In genomic region chr11:6630632-6631291, GRCh38 we compare ENCODE assay signal across 1 cellular context.
TF ChIP-seq lines count a peak whose summit lies in the region.

No MANE protein-coding gene starts in this region.

TF ChIP-seq in WTC11, 78 proteins besides CTCF, POLR2A, EP300 and RAD21 (continued from another document):
- TF ChIP-seq ARID4B (CRISPR knock-in tag; IDR thresholded peaks at IDR 0.05; ENCODE audit: borderline replicate concordance) = no peak
- TF ChIP-seq TEAD4 (CRISPR knock-in tag; IDR thresholded peaks at IDR 0.05) = no peak
TF ChIP-seq in WTC11: peak in this region for 0.
